ENCODE assay signal across 29 cellular contexts in genomic region chr12:118101051-118101450, GRCh38.
"Had no signal": no experiment of that assay in that cellular context is flagged by ENCODE, and none has a peak within 500 bp of the region (broad histone marks: within the 10 kb centered on the region; RNA-seq: fewer than 3 reads in every experiment).

No MANE protein-coding gene starts in this region.

- H3K4me3 Mint-ChIP-seq: activated CD4-positive, alpha-beta T cell treated with anti-CD3 and anti-CD28 coated beads, Interleukin-2, amount 10 ng/mL, durations not matched to agents 24 days and 14 days; activated CD8-positive, alpha-beta T cell treated with anti-CD3 and anti-CD28 coated beads for 36 hours; activated naive CD8-positive, alpha-beta T cell treated with anti-CD3 and anti-CD28 coated beads for 36 hours; activated T-cell treated with anti-CD3 and anti-CD28 coated beads, Interleukin-2, amount 50 U/mL, for 72 hours; activated T-helper 17 cell treated with anti-CD3 and anti-CD28 coated beads, Interleukin-2, amount 50 U/mL, for 72 hours; central memory CD8-positive, alpha-beta T cell had no signal

- H3K27me3 ChIP-seq: brain microvascular endothelial cell, MG63 had no signal

- H3K36me3 ChIP-seq: brain microvascular endothelial cell, MG63 had no signal

- H3K27ac ChIP-seq: brain microvascular endothelial cell, WERI-Rb-1 had no signal

- H3K36me3 Mint-ChIP-seq: activated naive CD8-positive, alpha-beta T cell treated with anti-CD3 and anti-CD28 coated beads for 36 hours had no signal

- ATAC-seq: activated CD8-positive, alpha-beta T cell treated with anti-CD3 and anti-CD28 coated beads for 36 hours; activated T-cell treated with anti-CD3 and anti-CD28 coated beads, Interleukin-2, amount 50 U/mL, for 72 hours; activated T-helper 17 cell treated with anti-CD3 and anti-CD28 coated beads, Interleukin-2, amount 50 U/mL, for 72 hours had no signal

- H3K9me3 Mint-ChIP-seq: activated CD4-positive, alpha-beta T cell treated with anti-CD3 and anti-CD28 coated beads, Interleukin-2, amount 10 ng/mL, durations not matched to agents 24 days and 14 days; activated CD8-positive, alpha-beta T cell treated with anti-CD3 and anti-CD28 coated beads for 36 hours; activated naive CD8-positive, alpha-beta T cell treated with anti-CD3 and anti-CD28 coated beads for 36 hours; activated T-cell treated with anti-CD3 and anti-CD28 coated beads, Interleukin-2, amount 50 U/mL, for 72 hours; activated T-helper 17 cell treated with anti-CD3 and anti-CD28 coated beads, Interleukin-2, amount 50 U/mL, for 72 hours; central memory CD8-positive, alpha-beta T cell had no signal

- H3K9me3 ChIP-seq: MG63 had no signal

- H3K4me3 ChIP-seq: MG63, PC-9 had no signal

- H3K27ac Mint-ChIP-seq: activated CD4-positive, alpha-beta T cell treated with anti-CD3 and anti-CD28 coated beads, Interleukin-2, amount 10 ng/mL, durations not matched to agents 24 days and 14 days; activated CD8-positive, alpha-beta T cell treated with anti-CD3 and anti-CD28 coated beads for 36 hours; activated naive CD8-positive, alpha-beta T cell treated with anti-CD3 and anti-CD28 coated beads for 36 hours; activated T-cell treated with anti-CD3 and anti-CD28 coated beads, Interleukin-2, amount 50 U/mL, for 72 hours; activated T-helper 17 cell treated with anti-CD3 and anti-CD28 coated beads, Interleukin-2, amount 50 U/mL, for 72 hours had no signal

- DNase-seq: activated CD4-positive, alpha-beta T cell treated with anti-CD3 and anti-CD28 coated beads, Interleukin-2, amount 10 ng/mL, durations not matched to agents 24 days and 14 days; activated CD4-positive, alpha-beta T cell treated with anti-CD3 and anti-CD28 coated beads, Interleukin-2, amount 50 U/mL, for 4 hours; activated CD8-positive, alpha-beta T cell treated with anti-CD3 and anti-CD28 coated beads for 36 hours; activated effector memory CD4-positive, alpha-beta T cell treated with anti-CD3 and anti-CD28 coated beads, Interleukin-2, amount 50 U/mL, for 16 hours; activated naive CD4-positive, alpha-beta T cell; activated naive CD4-positive, alpha-beta T cell treated with anti-CD3 and anti-CD28 coated beads, Interleukin-2, amount 50 U/mL, for 16 hours; activated naive CD8-positive, alpha-beta T cell treated with anti-CD3 and anti-CD28 coated beads for 36 hours; activated T-cell treated with anti-CD3 and anti-CD28 coated beads, Interleukin-2, amount 50 U/mL, for 1 hour; activated T-cell treated with anti-CD3 and anti-CD28 coated beads, Interleukin-2, amount 50 U/mL, for 72 hours; amniotic stem cell; aorta; brain microvascular endothelial cell; Kasumi-1; MG63; NCI-H1048; NCI-H1105 treated with DMSO at 0.1 percent for 48 hours; NCI-H1436; NCI-H1694; NCI-H1930; NCI-H2081 treated with DMSO at 0.1 percent for 48 hours; NCI-H345; NCI-H524 treated with DMSO at 0.1 percent for 48 hours; NK-92 treated with Interleukin-12 subunit alpha and Interleukin-12 subunit beta, amount 100 ng/mL, for 24 hours; PC-9; Right ventricle myocardium superior; T1000; WERI-Rb-1 had no signal

- H2AFZ ChIP-seq: PC-9 had no signal
